Comparison of ENCODE assay signal across 9 cellular contexts in genomic region chr11:65861533-65862183, GRCh38. TPM values are rescaled to one million over a fixed set of nuclear protein-coding genes. Genes with fewer than 3 reads are reported as not detected.
DNase-seq lines count a peak whose midpoint lies in the region; ATAC-seq and TF ChIP-seq lines count a peak whose summit lies in the region.
"Had no signal": no experiment of that assay in that cellular context is flagged by ENCODE, and none has a peak within 500 bp of the region (broad histone marks: within the 10 kb centered on the region; RNA-seq: fewer than 3 reads in every experiment).

No MANE protein-coding gene starts in this region.

- no peak for TF ChIP-seq POLR2A in gastrocnemius medialis (IDR thresholded peaks at IDR 0.05)

- H4K20me1 ChIP-seq in GM23338 (replicated peaks; ENCODE audit: insufficient read depth), result peaks cover 8% of the 10 kb centered on the region

- H3K4me3 ChIP-seq in GM23338 (peak overlapping the region; percentile 95), gastrocnemius medialis (peak overlapping the region; percentile 88 to 98 (median 90))

- H3K27ac ChIP-seq in GM23338 (ENCODE audit: low read depth) (no peak overlapping the region), gastrocnemius medialis (peak overlapping the region; percentile 95 to 99 (median 96))

- POLR2A ChIA-PET in activated B cell treated with CpG ODN at 0.5 μM for 24 hours (lab: Charles Lee), result interaction anchor here (0.6 to 7.1 kb wide), 7 partner anchors 8 to 506 kb away, joined by 3 to 340 read pairs (median 20); partner anchors contain the start of genes BANF1, CCDC85B, EFEMP2 and EIF1AD

- ATAC-seq in GM23338, result no peak
- ATAC-seq in activated B cell treated with CpG ODN at 0.5 μM for 24 hours (ENCODE audit: low read depth), result no peak
- no peak for ATAC-seq in left cardiac atrium
- no peak for ATAC-seq in gastrocnemius medialis

- H3K4me2 ChIP-seq in GM23338, result peak overlapping the region; percentile 99

- TF ChIP-seq CTCF in GM23338 (conservative IDR thresholded peaks at IDR 0.05; ENCODE audit: low read depth in 2 of 2) (no peak), activated B cell treated with CpG ODN at 0.5 μM for 24 hours (IDR thresholded peaks at IDR 0.05) (no peak), gastrocnemius medialis (IDR thresholded peaks at IDR 0.05 in 4 of 5, conservative IDR thresholded peaks at IDR 0.05 in 1 of 5) (no peak)

- no peaks in the 10 kb centered on the region for H3K9me2 ChIP-seq in GM23338 (ENCODE audit: insufficient read depth)

- H3K4me1 Mint-ChIP-seq in GM23338, result peaks cover 13% of the 10 kb centered on the region
- H3K4me1 Mint-ChIP-seq in activated B cell treated with CpG ODN at 0.5 μM for 24 hours, result peaks cover 33% of the 10 kb centered on the region

- peak overlapping the region; percentile 94; the same call in 1 of the 2 replicates for H3K27ac Mint-ChIP-seq in GM23338
- H3K27ac Mint-ChIP-seq in activated B cell treated with CpG ODN at 0.5 μM for 24 hours, result no peak overlapping the region

- intact Hi-C loops in activated B cell treated with CpG ODN at 0.5 μM for 24 hours (cut with micrococcal nuclease) (no loop called here), left cardiac atrium (cut with DNase I) (no loop called here), gastrocnemius medialis (cut with DNase I; ENCODE audit: low total_unique reads) (loop anchor here (2.0 kb wide), 1 partner anchor 99 kb away; the partner anchor contains the start of gene SART1)

- H3K36me3 ChIP-seq in GM23338 (ENCODE audit: insufficient read depth), result peaks cover 4% of the 10 kb centered on the region; the same call in 1 of the 2 replicates
- H3K36me3 ChIP-seq in gastrocnemius medialis, result peaks cover 0 to 51% of the 10 kb centered on the region in 2 donors

- peaks cover 8% of the 10 kb centered on the region; the same call in 1 of the 2 replicates for H3K4me1 ChIP-seq in GM23338 (ENCODE audit: insufficient read depth)
- H3K4me1 ChIP-seq in gastrocnemius medialis, result peaks cover 23 to 24% of the 10 kb centered on the region in 2 donors

- H3K4me3 Mint-ChIP-seq in GM23338 (peak overlapping the region; percentile 91), activated B cell treated with CpG ODN at 0.5 μM for 24 hours (peak overlapping the region; percentile 99)

- CTCF ChIA-PET in activated B cell treated with CpG ODN at 0.5 μM for 24 hours (lab: Charles Lee), result interaction anchor here (1.2 to 4.3 kb wide), 3 partner anchors 24 to 750 kb away, joined by 3 to 63 read pairs (median 51); partner anchors contain the start of genes CCDC85B, FIBP and TM7SF2

- H3F3A ChIP-seq in GM23338 (replicated peaks; ENCODE audit: low read depth), result peaks cover 27% of the 10 kb centered on the region

- peaks cover 4% of the 10 kb centered on the region; the same call in 2 of the 3 replicates for H3K9me3 Mint-ChIP-seq in GM23338
- H3K9me3 Mint-ChIP-seq in activated B cell treated with CpG ODN at 0.5 μM for 24 hours, result no peaks in the 10 kb centered on the region

- H3K9me3 ChIP-seq in gastrocnemius medialis, result no peaks in the 10 kb centered on the region

- H2AFZ ChIP-seq in GM23338, result no peak overlapping the region

- H3K27me3 Mint-ChIP-seq in GM23338 (ENCODE audit: insufficient read depth, low read depth, poor library complexity), result peaks cover 26% of the 10 kb centered on the region
- H3K27me3 Mint-ChIP-seq in activated B cell treated with CpG ODN at 0.5 μM for 24 hours, result no peaks in the 10 kb centered on the region

- peaks cover 20% of the 10 kb centered on the region for H3K79me2 ChIP-seq in GM23338 (replicated peaks; ENCODE audit: insufficient read depth)

- H3K27me3 ChIP-seq in GM23338 (ENCODE audit: insufficient read depth), result no peaks in the 10 kb centered on the region
- no peaks in the 10 kb centered on the region for H3K27me3 ChIP-seq in gastrocnemius medialis

- DNase-seq in GM23338 (ENCODE audit: low spot score) (no peak), activated B cell treated with CpG ODN at 0.5 μM for 24 hours (peak; percentile 14), left cardiac atrium (peak; percentile 17), gastrocnemius medialis (peak in 1 of 2 donors; percentile 13), NCI-H1092 (lab: John Stamatoyannopoulos, UW) (no peak), dedifferentiated amniotic fluid mesenchymal stem cell (ENCODE audit: extremely low spot score) (no peak), globus pallidus (ENCODE audit: low spot score) (no peak), AG08395 (ENCODE audit: low spot score) (no peak)
- DNase-seq: stimulated activated CD4-positive, alpha-beta T cell treated with anti-CD3 and anti-CD28 coated beads, Interleukin-4, amount 100 ng/mL, for 1 hour had no signal

- in situ Hi-C loops in gastrocnemius medialis (cut with MboI; ENCODE audit: low sequenced_read_pairs in 4 of 4), result no loop called here

- peaks cover 42% of the 10 kb centered on the region for H3K36me3 Mint-ChIP-seq in GM23338 (ENCODE audit: low read depth)
- H3K36me3 Mint-ChIP-seq in activated B cell treated with CpG ODN at 0.5 μM for 24 hours (ENCODE audit: low read depth), result peaks cover 53% of the 10 kb centered on the region

TF ChIP-seq in GM23338, 12 proteins besides CTCF, POLR2A, EP300 and RAD21:
- TF ChIP-seq STAT1 (IDR thresholded peaks at IDR 0.05; ENCODE audit: unreplicated experiment) (no peak), EZH2phosphoT487 (IDR thresholded peaks at IDR 0.05; ENCODE audit: unreplicated experiment) (no peak), JUNB (IDR thresholded peaks at IDR 0.05; ENCODE audit: unreplicated experiment) (no peak), POLR2AphosphoS5 (IDR thresholded peaks at IDR 0.05; ENCODE audit: low read depth) (no peak), NANOG (IDR thresholded peaks at IDR 0.05; ENCODE audit: borderline replicate concordance) (no peak), CREB1 (CRISPR knock-in tag; IDR thresholded peaks at IDR 0.05; ENCODE audit: low read depth) (no peak)
- TF ChIP-seq, protein P1, sequence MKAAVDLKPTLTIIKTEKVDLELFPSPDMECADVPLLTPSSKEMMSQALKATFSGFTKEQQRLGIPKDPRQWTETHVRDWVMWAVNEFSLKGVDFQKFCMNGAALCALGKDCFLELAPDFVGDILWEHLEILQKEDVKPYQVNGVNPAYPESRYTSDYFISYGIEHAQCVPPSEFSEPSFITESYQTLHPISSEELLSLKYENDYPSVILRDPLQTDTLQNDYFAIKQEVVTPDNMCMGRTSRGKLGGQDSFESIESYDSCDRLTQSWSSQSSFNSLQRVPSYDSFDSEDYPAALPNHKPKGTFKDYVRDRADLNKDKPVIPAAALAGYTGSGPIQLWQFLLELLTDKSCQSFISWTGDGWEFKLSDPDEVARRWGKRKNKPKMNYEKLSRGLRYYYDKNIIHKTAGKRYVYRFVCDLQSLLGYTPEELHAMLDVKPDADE (IDR thresholded peaks at IDR 0.05), result no peak

RNA-seq across cellular contexts. Expression of gene MUS81, which starts 1.4 kb away (rescaled TPM):
- 35.5 and 48.6 TPM in 2 replicates for total RNA-seq in GM23338 (2014; rRNA removed; shearing (Covaris generic))
- 38.5 and 39.1 TPM in 2 replicates for polyA plus RNA-seq in GM23338 (2016; fragmentation: Nextera tagmentation; extraction: Ambion mirVana)
- total RNA-seq in activated B cell treated with CpG ODN at 0.5 μM for 24 hours (73.8 and 83.1 TPM in 2 replicates), left cardiac atrium (10 to 100 TPM; 36.1 to 37.6 TPM), gastrocnemius medialis (10 to 100 TPM; 26.4 to 44.9 (median 34.8) TPM)

RNA-seq across cellular contexts. Expression of gene CFL1, which starts 3.7 kb away (rescaled TPM):
- 981 and 1,393 TPM in 2 replicates for total RNA-seq in GM23338 (2014; rRNA removed; shearing (Covaris generic))
- polyA plus RNA-seq in GM23338 (2016; fragmentation: Nextera tagmentation; extraction: Ambion mirVana), result 1,996 and 2,124 TPM in 2 replicates
- total RNA-seq in activated B cell treated with CpG ODN at 0.5 μM for 24 hours, result 1,079 and 1,089 TPM in 2 replicates
- total RNA-seq in left cardiac atrium, result 100 to 1,000 TPM; 439 to 554 TPM
- total RNA-seq in gastrocnemius medialis, result 100 to 1,000 TPM; 153 to 371 (median 251) TPM

RNA-seq across cellular contexts. Expression of gene EFEMP2, which starts 10.9 kb away (rescaled TPM):
- total RNA-seq in GM23338 (2014; rRNA removed; shearing (Covaris generic)), result 4.5 and 9.4 TPM in 2 replicates
- 7.4 and 8.0 TPM in 2 replicates for polyA plus RNA-seq in GM23338 (2016; fragmentation: Nextera tagmentation; extraction: Ambion mirVana)
- 3.8 and 6.3 TPM in 2 replicates for total RNA-seq in activated B cell treated with CpG ODN at 0.5 μM for 24 hours
- 100 to 1,000 TPM in 1 of 2 donors, 10 to 100 TPM in 1; 98.0 to 103 TPM for total RNA-seq in left cardiac atrium
- total RNA-seq in gastrocnemius medialis, result 10 to 100 TPM; 20.6 to 24.1 (median 22.9) TPM

RNA-seq across cellular contexts. Expression of gene CTSW, which starts 18.0 kb away (rescaled TPM):
- total RNA-seq in GM23338 (2014; rRNA removed; shearing (Covaris generic)), result not detected in 2 replicates
- polyA plus RNA-seq in GM23338 (2016; fragmentation: Nextera tagmentation; extraction: Ambion mirVana), result 0.17 TPM in 1 of 2 replicates, not detected in the other
- total RNA-seq in activated B cell treated with CpG ODN at 0.5 μM for 24 hours (0.59 and 0.93 TPM in 2 replicates), left cardiac atrium (1 to 10 TPM in 1 of 2 donors, under 1 TPM in 1; 0.99 to 2.7 TPM), gastrocnemius medialis (under 1 TPM in 3 of 4 donors, not detected in 1; 0.20 to 0.49 (median 0.32) TPM)

RNA-seq across cellular contexts. Expression of gene FIBP, which starts 26.6 kb away (rescaled TPM):
- total RNA-seq in GM23338 (2014; rRNA removed; shearing (Covaris generic)), result 94.3 and 102 TPM in 2 replicates
- polyA plus RNA-seq in GM23338 (2016; fragmentation: Nextera tagmentation; extraction: Ambion mirVana), result 79.0 and 84.4 TPM in 2 replicates
- total RNA-seq in activated B cell treated with CpG ODN at 0.5 μM for 24 hours (74.5 and 76.5 TPM in 2 replicates), left cardiac atrium (10 to 100 TPM; 37.8 to 44.3 TPM), gastrocnemius medialis (10 to 100 TPM; 39.6 to 79.3 (median 53.0) TPM)

Comparison
In these comparisons a context has a peak if more than half of its experiments do, and no peak if none do; other contexts are left out.
1. DNase-seq: peak in activated B cell treated with CpG ODN at 0.5 μM for 24 hours (single experiment) and left cardiac atrium (single experiment); none in GM23338 (single experiment), NCI-H1092 (single experiment), dedifferentiated amniotic fluid mesenchymal stem cell (single experiment), globus pallidus (single experiment) and AG08395 (single experiment).